Comparison of ENCODE assay signal across 8 cellular contexts in the genomic region with DNA sequence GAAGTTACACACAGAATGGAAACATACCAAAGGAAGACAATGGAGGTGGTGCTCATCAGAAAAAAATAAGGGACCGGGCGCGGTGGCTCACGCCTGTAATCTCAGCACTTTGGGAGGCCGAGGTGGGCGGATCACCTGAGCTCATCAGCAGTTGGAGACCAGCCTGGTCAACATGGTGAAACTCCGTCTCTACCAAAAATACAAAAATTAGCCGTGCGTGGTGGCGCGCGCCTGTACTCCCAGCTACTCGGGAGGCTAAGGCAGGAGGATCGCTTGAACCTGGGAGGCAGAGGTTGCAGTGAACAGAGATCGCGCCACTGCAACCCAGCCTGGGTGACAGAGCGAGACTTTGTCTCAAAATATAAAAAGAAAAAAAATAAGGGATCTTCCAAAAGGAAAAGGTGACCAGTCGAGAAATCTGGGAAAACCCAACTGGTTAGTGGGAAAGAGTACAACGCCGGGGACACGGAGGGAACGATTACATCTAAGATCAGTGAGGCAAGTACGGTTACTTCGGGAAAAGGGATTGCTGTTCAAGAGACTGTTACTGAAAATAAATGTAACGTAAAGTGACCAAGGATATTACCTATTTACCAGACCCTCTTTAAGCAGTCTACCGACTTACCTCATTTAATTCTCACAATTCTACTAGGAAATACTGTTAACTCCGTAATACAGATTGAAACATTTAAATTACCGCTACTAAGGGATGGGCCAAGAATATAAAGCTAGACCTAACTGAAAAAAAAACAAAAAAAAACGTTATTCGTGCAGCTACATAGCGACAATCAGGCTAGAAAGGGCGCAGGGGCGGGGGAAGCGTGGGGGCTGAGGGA. TPM values are rescaled to one million over a fixed set of nuclear protein-coding genes. Genes with fewer than 3 reads are reported as not detected.
DNase-seq lines count a peak whose midpoint lies in the region; ATAC-seq and TF ChIP-seq lines count a peak whose summit lies in the region.

No MANE protein-coding gene starts in this region.

- no peak for ATAC-seq in GM21576 (IDR thresholded peaks at IDR 0.05; ENCODE audit: unreplicated experiment)
- no peak for ATAC-seq in GM21723 (IDR thresholded peaks at IDR 0.05; ENCODE audit: unreplicated experiment)

- no peaks in the 10 kb centered on the region for H3K9me3 ChIP-seq in neutrophil

- peaks cover 30% of the 10 kb centered on the region for H3K36me3 ChIP-seq in neutrophil

- no peak for TF ChIP-seq CTCF in endothelial cell (IDR thresholded peaks at IDR 0.05; ENCODE audit: unreplicated experiment)
- TF ChIP-seq CTCF in neutrophil (IDR thresholded peaks at IDR 0.05): no peak

- H3K4me1 Mint-ChIP-seq in endothelial cell (ENCODE audit: unreplicated experiment): peaks cover 24% of the 10 kb centered on the region

- in situ Hi-C loops in G401 (cut with HindIII; ENCODE audit: low sequenced_read_pairs): no loop called here

- peak; percentile 7 for DNase-seq in G401 (ENCODE audit: low spot score)
- DNase-seq in RKO (ENCODE audit: low spot score): peak; percentile 32
- DNase-seq in endothelial cell (ENCODE audit: low spot score): no peak
- DNase-seq in NCI-H510A (lab: John Stamatoyannopoulos, UW): no peak
- no peak for DNase-seq in NCI-H446 treated with DMSO at 0.1 percent for 48 hours (lab: John Stamatoyannopoulos, UW)

- peaks cover 13% of the 10 kb centered on the region for H3K36me3 Mint-ChIP-seq in endothelial cell (ENCODE audit: low read depth, unreplicated experiment)

- H3K4me3 Mint-ChIP-seq in endothelial cell (ENCODE audit: unreplicated experiment): peak overlapping the region; percentile 99

- peak overlapping the region; percentile 81 for H3K27ac ChIP-seq in neutrophil

- peak overlapping the region; percentile 93 to 99 for H3K4me3 ChIP-seq in neutrophil (ENCODE audit: low read depth in 1 of 2, low read length in 1 of 2)

- H3K4me1 ChIP-seq in neutrophil (ENCODE audit: control insufficient read depth in 1 of 2, insufficient read depth in 1 of 2, low read depth in 1 of 2, low read length in 1 of 2): peaks cover 12 to 20% of the 10 kb centered on the region in 2 experiments

- no peaks in the 10 kb centered on the region for H3K27me3 ChIP-seq in neutrophil

- no peaks in the 10 kb centered on the region for H3K9me3 Mint-ChIP-seq in endothelial cell (ENCODE audit: unreplicated experiment)

- peaks cover 8% of the 10 kb centered on the region for H3K27me3 Mint-ChIP-seq in endothelial cell (ENCODE audit: unreplicated experiment)

- H3K27ac Mint-ChIP-seq in endothelial cell (ENCODE audit: unreplicated experiment): peak overlapping the region; percentile 43

RNA-seq across cellular contexts. Expression of gene CCT3, which starts 0.8 kb away (rescaled TPM):
- 936 and 1,057 TPM in 2 replicates for total RNA-seq in G401 (2014; rRNA removed; shearing (Covaris generic))
- total RNA-seq in endothelial cell (ENCODE audit: unreplicated experiment): 218 TPM

RNA-seq across cellular contexts. Expression of gene TSACC, which starts 1.1 kb away (rescaled TPM):
- total RNA-seq in G401 (2014; rRNA removed; shearing (Covaris generic)): not detected in 2 replicates
- not detected for total RNA-seq in endothelial cell (ENCODE audit: unreplicated experiment)

RNA-seq across cellular contexts. Expression of gene RHBG, which starts 31.7 kb away (rescaled TPM):
- total RNA-seq in G401 (2014; rRNA removed; shearing (Covaris generic)): 0.06 and 3.5 TPM in 2 replicates
- total RNA-seq in endothelial cell (ENCODE audit: unreplicated experiment): not detected

RNA-seq across cellular contexts. Expression of gene VHLL, which starts 38.2 kb away (rescaled TPM):
- total RNA-seq in G401 (2014; rRNA removed; shearing (Covaris generic)): not detected in 2 replicates
- not detected for total RNA-seq in endothelial cell (ENCODE audit: unreplicated experiment)

RNA-seq across cellular contexts. Expression of gene GLMP, which starts 41.8 kb away (rescaled TPM):
- total RNA-seq in G401 (2014; rRNA removed; shearing (Covaris generic)): 0.92 and 3.3 TPM in 2 replicates
- 97.2 TPM for total RNA-seq in endothelial cell (ENCODE audit: unreplicated experiment)

Comparison
In these comparisons a context has a peak if more than half of its experiments do, and no peak if none do; other contexts are left out.
1. DNase-seq: peak in G401 (single experiment) and RKO (single experiment); none in endothelial cell (single experiment), NCI-H510A (single experiment) and NCI-H446 treated with DMSO at 0.1 percent for 48 hours (single experiment).